Comparison of ENCODE assay signal across 1 cellular context in genomic region chr6:1622851-1623768, GRCh38.
TF ChIP-seq lines count a peak whose summit lies in the region.

No MANE protein-coding gene starts in this region.

TF ChIP-seq in SK-N-SH treated with all-trans-retinoic acid at 6 μM for 48 hours, 23 proteins besides CTCF, POLR2A, EP300 and RAD21 (continued from another document):
- TF ChIP-seq TSHZ2 (CRISPR knock-in tag; IDR thresholded peaks at IDR 0.05): no peak
- TF ChIP-seq ZNF70 (CRISPR knock-in tag; IDR thresholded peaks at IDR 0.05): no peak
- TF ChIP-seq ZFP30 (CRISPR knock-in tag; IDR thresholded peaks at IDR 0.05): no peak
